In genomic region chr12:79993106-79993862, GRCh38 we compare ENCODE assay signal across 3 cellular contexts.
TF ChIP-seq lines count a peak whose summit lies in the region.

No MANE protein-coding gene starts in this region.

TF ChIP-seq in GM23338, 12 proteins besides CTCF, POLR2A, EP300 and RAD21 (continues in another document):
- no peak for TF ChIP-seq ZNF331 (CRISPR knock-in tag; IDR thresholded peaks at IDR 0.05; ENCODE audit: low read depth)
- no peak for TF ChIP-seq EZH2phosphoT487 (IDR thresholded peaks at IDR 0.05; ENCODE audit: unreplicated experiment)
- no peak for TF ChIP-seq REST (IDR thresholded peaks at IDR 0.05; ENCODE audit: unreplicated experiment)
- TF ChIP-seq JUNB (IDR thresholded peaks at IDR 0.05; ENCODE audit: unreplicated experiment) = no peak
- no peak for TF ChIP-seq STAT1 (IDR thresholded peaks at IDR 0.05; ENCODE audit: unreplicated experiment)

TF ChIP-seq in IMR-90, 13 proteins besides CTCF, POLR2A, EP300 and RAD21:
- TF ChIP-seq NFE2L2 (IDR thresholded peaks at IDR 0.05; ENCODE audit: low read depth, low read length) = no peak
- no peak for TF ChIP-seq RCOR1 (IDR thresholded peaks at IDR 0.05; ENCODE audit: insufficient replicate concordance, low read length)
- TF ChIP-seq CEBPB (IDR thresholded peaks at IDR 0.05; ENCODE audit: low read depth, low read length) = no peak
- no peak for TF ChIP-seq MAFK (IDR thresholded peaks at IDR 0.05; ENCODE audit: low read depth, low read length)
- no peak for TF ChIP-seq CHD1 (IDR thresholded peaks at IDR 0.05; ENCODE audit: low read depth, low read length)
- no peak for TF ChIP-seq MAZ (IDR thresholded peaks at IDR 0.05; ENCODE audit: borderline replicate concordance, low read depth, low read length)
- TF ChIP-seq RFX5 (IDR thresholded peaks at IDR 0.05; ENCODE audit: low read depth, low read length) = no peak
- TF ChIP-seq FOS (IDR thresholded peaks at IDR 0.05; ENCODE audit: low read depth, low read length) = no peak
- no peak for TF ChIP-seq USF2 (IDR thresholded peaks at IDR 0.05; ENCODE audit: low read depth, low read length)
- TF ChIP-seq BHLHE40 (IDR thresholded peaks at IDR 0.05; ENCODE audit: low read depth, low read length) = no peak
- no peak for TF ChIP-seq ELK1 (IDR thresholded peaks at IDR 0.05; ENCODE audit: borderline replicate concordance, low read depth, low read length)
- no peak for TF ChIP-seq MXI1 (IDR thresholded peaks at IDR 0.05; ENCODE audit: borderline replicate concordance, low read depth, low read length)
- no peak for TF ChIP-seq SMC3 (IDR thresholded peaks at IDR 0.05; ENCODE audit: low read depth, low read length)

TF ChIP-seq in H1, 55 proteins besides CTCF, POLR2A, EP300 and RAD21:
- TF ChIP-seq SIX5 (IDR thresholded peaks at IDR 0.05; ENCODE audit: low read depth, low read length) (no peak), CBX5 (IDR thresholded peaks at IDR 0.05; ENCODE audit: low read depth, low read length) (no peak), RBBP5 (IDR thresholded peaks at IDR 0.05; ENCODE audit: borderline replicate concordance, low read depth, low read length) (no peak), TAF1 (IDR thresholded peaks at IDR 0.05; ENCODE audit: low read depth, low read length) (no peak), GABPA (IDR thresholded peaks at IDR 0.05; ENCODE audit: borderline replicate concordance, insufficient read depth, low read length) (no peak), KDM5A (IDR thresholded peaks at IDR 0.05; ENCODE audit: low read length) (no peak), BRCA1 (IDR thresholded peaks at IDR 0.05; ENCODE audit: low read depth, low read length) (no peak), BCL11A (IDR thresholded peaks at IDR 0.05; ENCODE audit: low read depth in 2 of 2, low read length in 2 of 2) (no peak), CHD2 (IDR thresholded peaks at IDR 0.05; ENCODE audit: low read length) (no peak), YY1 (IDR thresholded peaks at IDR 0.05; ENCODE audit: low read depth, low read length) (no peak)
